In the genomic region with DNA sequence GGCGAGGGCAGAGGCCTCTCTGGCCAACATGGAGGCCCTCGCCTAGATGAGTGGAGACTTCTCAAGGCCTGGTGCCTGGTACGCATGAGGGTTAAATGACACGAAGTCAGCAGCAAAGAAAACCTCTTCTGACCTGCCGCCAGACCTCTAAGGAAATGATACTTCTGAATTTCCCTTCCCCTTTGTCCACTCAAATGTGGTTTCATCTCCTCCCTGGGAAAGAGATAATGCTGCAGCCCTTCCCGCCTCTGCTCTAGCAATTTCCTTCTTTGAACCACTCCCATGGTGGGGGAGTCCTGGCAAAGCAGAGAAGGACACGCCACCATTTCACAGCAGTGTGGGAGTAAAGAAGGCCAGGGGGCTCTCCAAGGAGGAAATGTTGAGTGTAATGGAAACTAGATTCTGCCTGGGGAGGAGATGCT, we compare ENCODE assay signal across 17 cellular contexts.
DNase-seq lines count a peak whose midpoint lies in the region; ATAC-seq and TF ChIP-seq lines count a peak whose summit lies in the region.
"Had no signal": no experiment of that assay in that cellular context is flagged by ENCODE, and none has a peak within 500 bp of the region (broad histone marks: within the 10 kb centered on the region; RNA-seq: fewer than 3 reads in every experiment).

No MANE protein-coding gene starts in this region.

- no peaks in the 10 kb centered on the region for H3K79me2 ChIP-seq in mesendoderm (ENCODE audit: control insufficient read depth, insufficient read depth, low read length)

- H3K27ac Mint-ChIP-seq in brain = peak overlapping the region in 3 of 5 experiments; percentile 13 to 94 (median 72)
- H3K27ac Mint-ChIP-seq: activated T-helper 2 cell treated with anti-CD3 and anti-CD28 coated beads, Interferon-gamma antibody, Interleukin-2, Interleukin-4, amounts not matched to agents 10 μg/mL and 5 μg/mL and 100 μg/mL, durations not matched to agents 14 hours and 24 hours and 36 hours; immature natural killer cell; naive thymus-derived CD8-positive, alpha-beta T cell had no signal

- no CpG with 5 or more reads among the region's 7 CpGs for WGBS in mesendoderm (ENCODE audit: extremely low coverage, insufficient coverage, low lambda C conversion rate)

- H3K4me3 Mint-ChIP-seq in brain = no peak overlapping the region
- H3K4me3 Mint-ChIP-seq: immature natural killer cell; naive thymus-derived CD8-positive, alpha-beta T cell had no signal

- peaks cover 36% of the 10 kb centered on the region for H3K4me1 Mint-ChIP-seq in brain

- no peak overlapping the region for H4K5ac ChIP-seq in mesendoderm (ENCODE audit: low read length)

- ATAC-seq in HG02610 (IDR thresholded peaks at IDR 0.05; ENCODE audit: unreplicated experiment) (peak; percentile 43), HG03139 (IDR thresholded peaks at IDR 0.05; ENCODE audit: unreplicated experiment) (no peak)
- ATAC-seq: esophagus mucosa; naive thymus-derived CD8-positive, alpha-beta T cell had no signal

- H3K4ac ChIP-seq in mesendoderm (ENCODE audit: low read depth, low read length) = no peak overlapping the region

- H2BK120ac ChIP-seq in mesendoderm (ENCODE audit: low read depth, low read length) = no peak overlapping the region

- no peaks in the 10 kb centered on the region for H3K4me1 ChIP-seq in mesendoderm (ENCODE audit: control insufficient read depth, low read depth, low read length)

- H3K79me1 ChIP-seq in mesendoderm (ENCODE audit: low read length) = no peaks in the 10 kb centered on the region

- in situ Hi-C loops in ACHN (cut with HindIII; ENCODE audit: low pct_ligation_motif_present, low pct_unique_long_range_greater_than_20kb, low sequenced_read_pairs) = no loop called here

- H3K4me3 ChIP-seq in mesendoderm (ENCODE audit: low read length) = no peak overlapping the region

- no peak overlapping the region for H4K8ac ChIP-seq in mesendoderm (ENCODE audit: low read depth, low read length)

- H3K9ac ChIP-seq in mesendoderm (ENCODE audit: low read length) = no peak overlapping the region

- no peaks in the 10 kb centered on the region for H3K27me3 Mint-ChIP-seq in brain

- H2AK5ac ChIP-seq in mesendoderm (ENCODE audit: low read length) = no peak overlapping the region

- no peak overlapping the region for H2BK15ac ChIP-seq in mesendoderm (replicated peaks; ENCODE audit: low read depth)

- H3K23ac ChIP-seq in mesendoderm (ENCODE audit: low read length) = no peak overlapping the region

- no peak overlapping the region for H3K18ac ChIP-seq in mesendoderm (ENCODE audit: low read length)

- TF ChIP-seq CTCF in C4-2B (conservative IDR thresholded peaks at IDR 0.05) (no peak), brain (conservative IDR thresholded peaks at IDR 0.05) (no peak)

- peak overlapping the region; percentile 6 for H3K56ac ChIP-seq in mesendoderm (ENCODE audit: low read length)

- peaks cover 27% of the 10 kb centered on the region for H3K36me3 Mint-ChIP-seq in brain

- no peaks in the 10 kb centered on the region for H3K9me3 Mint-ChIP-seq in brain
- H3K9me3 Mint-ChIP-seq: activated T-helper 2 cell treated with anti-CD3 and anti-CD28 coated beads, Interferon-gamma antibody, Interleukin-2, Interleukin-4, amounts not matched to agents 10 μg/mL and 5 μg/mL and 100 μg/mL, durations not matched to agents 14 hours and 24 hours and 36 hours; naive thymus-derived CD8-positive, alpha-beta T cell had no signal

- H3K36me3 ChIP-seq in mesendoderm (ENCODE audit: control insufficient read depth, insufficient read depth, low read length) = peaks cover 2% of the 10 kb centered on the region

- no peak overlapping the region for H2BK5ac ChIP-seq in mesendoderm (ENCODE audit: low read length)

- no peak for DNase-seq in mesendoderm
- no peak for DNase-seq in NCI-H146 treated with DMSO at 0.1 percent for 48 hours (lab: John Stamatoyannopoulos, UW; ENCODE audit: unreplicated experiment)
- no peak for DNase-seq in GOT3 (lab: John Stamatoyannopoulos, UW)
- no peak for DNase-seq in ACHN
- DNase-seq: activated CD4-positive, alpha-beta T cell treated with anti-CD3 and anti-CD28 coated beads for 48 hours; central memory CD4-positive, alpha-beta T cell; DMS 273 treated with DMSO at 0.1 percent for 48 hours; immature natural killer cell; KG1; naive thymus-derived CD8-positive, alpha-beta T cell; NCI-H2029 treated with DMSO at 0.1 percent for 48 hours had no signal

- no peaks in the 10 kb centered on the region for H3K27me3 ChIP-seq in mesendoderm (ENCODE audit: insufficient read depth, low read length, poor library complexity)

- H3K27ac ChIP-seq in C4-2B (peak overlapping the region; percentile 60), mesendoderm (ENCODE audit: low read depth, low read length) (no peak overlapping the region)

- H3K4me2 ChIP-seq in mesendoderm (ENCODE audit: low read length) = no peak overlapping the region
